Comparison of ENCODE assay signal across 8 cellular contexts in the genomic region with DNA sequence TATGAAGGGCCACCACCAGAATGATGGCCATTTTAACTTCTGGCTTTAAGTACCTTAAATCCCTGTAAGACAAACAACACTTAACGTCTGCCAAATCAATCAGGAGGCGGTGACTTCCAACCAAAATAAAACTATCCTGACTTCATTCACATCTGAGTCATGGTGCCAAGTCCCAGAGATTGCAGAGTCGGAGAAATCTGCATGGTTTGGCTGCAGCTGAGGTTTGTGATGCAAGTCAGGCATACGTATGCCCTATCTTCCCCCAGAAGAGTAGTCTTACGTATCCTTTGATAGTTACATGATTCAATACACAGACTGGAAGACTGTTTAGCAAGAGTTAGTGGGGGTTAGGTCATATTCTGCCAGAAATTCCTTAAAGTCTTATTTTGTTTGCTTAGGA. TPM values are rescaled to one million over a fixed set of nuclear protein-coding genes. Genes with fewer than 3 reads are reported as not detected.
DNase-seq lines count a peak whose midpoint lies in the region; ATAC-seq and TF ChIP-seq lines count a peak whose summit lies in the region.

No MANE protein-coding gene starts in this region.

- H3K9me3 ChIP-seq in GM23248 (ENCODE audit: low read depth) (no peaks in the 10 kb centered on the region), gastroesophageal sphincter (no peaks in the 10 kb centered on the region)

- H3F3A ChIP-seq in GM23248 (ENCODE audit: insufficient read depth) = peaks cover 42% of the 10 kb centered on the region

- H4K20me1 ChIP-seq in GM23248 (ENCODE audit: insufficient read depth) = no peaks in the 10 kb centered on the region

- peak overlapping the region; percentile 84 for H3K9ac ChIP-seq in GM23248

- TF ChIP-seq EP300 in gastroesophageal sphincter (IDR thresholded peaks at IDR 0.05) = no peak

- H3K4me3 ChIP-seq in GM23248 (peak overlapping the region; percentile 82), gastroesophageal sphincter (no peak overlapping the region), retinal pigment epithelial cell (ENCODE audit: low read length) (no peak overlapping the region)

- peak overlapping the region; percentile 81 for H2AFZ ChIP-seq in GM23248

- peaks cover 15% of the 10 kb centered on the region; the same call in 1 of the 2 replicates for H3K79me2 ChIP-seq in GM23248 (ENCODE audit: insufficient read depth)

- peaks cover 29% of the 10 kb centered on the region for H3K4me1 ChIP-seq in GM23248 (ENCODE audit: insufficient read depth)
- peaks cover 0 to 54% (median 18%) of the 10 kb centered on the region in 3 donors for H3K4me1 ChIP-seq in gastroesophageal sphincter

- in situ Hi-C loops in GM23248 (cut with MboI) = loop anchor here (10.0 kb wide), 1 partner anchor 145 kb away; no protein-coding TSS in a partner anchor

- no peak for TF ChIP-seq POLR2A in gastroesophageal sphincter (IDR thresholded peaks at IDR 0.05)

- no peaks in the 10 kb centered on the region for H3K36me3 ChIP-seq in GM23248 (ENCODE audit: low read depth)
- H3K36me3 ChIP-seq in gastroesophageal sphincter = no peaks in the 10 kb centered on the region

- H3K27me3 ChIP-seq in GM23248 (replicated peaks; ENCODE audit: insufficient read depth) (no peaks in the 10 kb centered on the region), gastroesophageal sphincter (no peaks in the 10 kb centered on the region)

- H3K27ac ChIP-seq in GM23248 = peak overlapping the region; percentile 78
- peak overlapping the region in 3 of 4 donors; percentile 94 to 100 (median 95) for H3K27ac ChIP-seq in gastroesophageal sphincter

- H3K9me2 ChIP-seq in GM23248 (ENCODE audit: insufficient read depth) = no peaks in the 10 kb centered on the region

- TF ChIP-seq CTCF in gastroesophageal sphincter (IDR thresholded peaks at IDR 0.05) (no peak), retinal pigment epithelial cell (conservative IDR thresholded peaks at IDR 0.05; ENCODE audit: low read depth, low read length) (no peak)

- peak overlapping the region; percentile 80 for H3K4me2 ChIP-seq in GM23248 (ENCODE audit: unreplicated experiment)

- 0 to 1% methylated on average over 5 of the region's 5 CpGs for WGBS in GM23248 (ENCODE audit: low coverage in 1 of 2, low lambda C conversion rate in 2 of 2, missing lambda C conversion rate in 2 of 2), 2 experiments
- 21% methylated on average over 5 of the region's 5 CpGs; no CpG with 5 or more reads in 1 of the 2 donors for WGBS in gastroesophageal sphincter (ENCODE audit: low coverage in 1 of 2), 2 donors

- ATAC-seq in SK-N-SH treated with all-trans-retinoic acid at 6 μM for 48 hours (peak; percentile 13), gastroesophageal sphincter (peak; percentile 52), GM18519 (IDR thresholded peaks at IDR 0.05; ENCODE audit: low FRiP score, unreplicated experiment) (no peak)

- DNase-seq in GM23248 = peak; percentile 97
- peak; percentile 90 for DNase-seq in retinal pigment epithelial cell (ENCODE audit: low read depth)
- DNase-seq in NCI-H2196 treated with DMSO at 0.1 percent for 48 hours (lab: John Stamatoyannopoulos, UW; ENCODE audit: unreplicated experiment) = no peak
- no peak for DNase-seq in activated CD4-positive, alpha-beta T cell treated with anti-CD3 and anti-CD28 coated beads for 4 hours
- no peak for DNase-seq in stimulated activated CD4-positive, alpha-beta T cell treated with anti-CD3 and anti-CD28 coated beads, Interleukin-4, amount 100 ng/mL, for 24 hours

TF ChIP-seq in SK-N-SH treated with all-trans-retinoic acid at 6 μM for 48 hours, 23 proteins besides CTCF, POLR2A, EP300 and RAD21 (continues in another document):
- TF ChIP-seq ZNF8 (CRISPR knock-in tag; IDR thresholded peaks at IDR 0.05) (0 out of 2 replicates have a peak, but pooled peaks have one; percentile 19), ISL1 (CRISPR knock-in tag; IDR thresholded peaks at IDR 0.05) (peak; percentile 68), TOX (CRISPR knock-in tag; IDR thresholded peaks at IDR 0.05; ENCODE audit: borderline replicate concordance) (no peak), OSR1 (CRISPR knock-in tag; IDR thresholded peaks at IDR 0.05) (no peak), ZNF70 (CRISPR knock-in tag; IDR thresholded peaks at IDR 0.05) (no peak), ZFP30 (CRISPR knock-in tag; IDR thresholded peaks at IDR 0.05) (no peak), ZNF565 (CRISPR knock-in tag; conservative IDR thresholded peaks at IDR 0.05; ENCODE audit: low read depth) (no peak), SNAI2 (CRISPR knock-in tag; IDR thresholded peaks at IDR 0.05) (peak; percentile 65; the same call in 1 of the 2 replicates), CSDC2 (CRISPR knock-in tag; IDR thresholded peaks at IDR 0.05) (no peak), RARB (CRISPR knock-in tag; IDR thresholded peaks at IDR 0.05) (no peak)
- TF ChIP-seq, protein P1, sequence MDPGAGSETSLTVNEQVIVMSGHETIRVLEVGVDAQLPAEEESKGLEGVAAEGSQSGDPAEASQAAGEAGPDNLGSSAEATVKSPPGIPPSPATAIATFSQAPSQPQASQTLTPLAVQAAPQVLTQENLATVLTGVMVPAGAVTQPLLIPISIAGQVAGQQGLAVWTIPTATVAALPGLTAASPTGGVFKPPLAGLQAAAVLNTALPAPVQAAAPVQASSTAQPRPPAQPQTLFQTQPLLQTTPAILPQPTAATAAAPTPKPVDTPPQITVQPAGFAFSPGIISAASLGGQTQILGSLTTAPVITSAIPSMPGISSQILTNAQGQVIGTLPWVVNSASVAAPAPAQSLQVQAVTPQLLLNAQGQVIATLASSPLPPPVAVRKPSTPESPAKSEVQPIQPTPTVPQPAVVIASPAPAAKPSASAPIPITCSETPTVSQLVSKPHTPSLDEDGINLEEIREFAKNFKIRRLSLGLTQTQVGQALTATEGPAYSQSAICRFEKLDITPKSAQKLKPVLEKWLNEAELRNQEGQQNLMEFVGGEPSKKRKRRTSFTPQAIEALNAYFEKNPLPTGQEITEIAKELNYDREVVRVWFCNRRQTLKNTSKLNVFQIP (CRISPR knock-in tag; IDR thresholded peaks at IDR 0.05; ENCODE audit: borderline replicate concordance, low read depth) = no peak
- TF ChIP-seq, protein P2, sequence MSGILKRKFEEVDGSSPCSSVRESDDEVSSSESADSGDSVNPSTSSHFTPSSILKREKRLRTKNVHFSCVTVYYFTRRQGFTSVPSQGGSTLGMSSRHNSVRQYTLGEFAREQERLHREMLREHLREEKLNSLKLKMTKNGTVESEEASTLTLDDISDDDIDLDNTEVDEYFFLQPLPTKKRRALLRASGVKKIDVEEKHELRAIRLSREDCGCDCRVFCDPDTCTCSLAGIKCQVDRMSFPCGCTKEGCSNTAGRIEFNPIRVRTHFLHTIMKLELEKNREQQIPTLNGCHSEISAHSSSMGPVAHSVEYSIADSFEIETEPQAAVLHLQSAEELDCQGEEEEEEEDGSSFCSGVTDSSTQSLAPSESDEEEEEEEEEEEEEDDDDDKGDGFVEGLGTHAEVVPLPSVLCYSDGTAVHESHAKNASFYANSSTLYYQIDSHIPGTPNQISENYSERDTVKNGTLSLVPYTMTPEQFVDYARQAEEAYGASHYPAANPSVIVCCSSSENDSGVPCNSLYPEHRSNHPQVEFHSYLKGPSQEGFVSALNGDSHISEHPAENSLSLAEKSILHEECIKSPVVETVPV (CRISPR knock-in tag; IDR thresholded peaks at IDR 0.05) = no peak
- TF ChIP-seq, protein P3, sequence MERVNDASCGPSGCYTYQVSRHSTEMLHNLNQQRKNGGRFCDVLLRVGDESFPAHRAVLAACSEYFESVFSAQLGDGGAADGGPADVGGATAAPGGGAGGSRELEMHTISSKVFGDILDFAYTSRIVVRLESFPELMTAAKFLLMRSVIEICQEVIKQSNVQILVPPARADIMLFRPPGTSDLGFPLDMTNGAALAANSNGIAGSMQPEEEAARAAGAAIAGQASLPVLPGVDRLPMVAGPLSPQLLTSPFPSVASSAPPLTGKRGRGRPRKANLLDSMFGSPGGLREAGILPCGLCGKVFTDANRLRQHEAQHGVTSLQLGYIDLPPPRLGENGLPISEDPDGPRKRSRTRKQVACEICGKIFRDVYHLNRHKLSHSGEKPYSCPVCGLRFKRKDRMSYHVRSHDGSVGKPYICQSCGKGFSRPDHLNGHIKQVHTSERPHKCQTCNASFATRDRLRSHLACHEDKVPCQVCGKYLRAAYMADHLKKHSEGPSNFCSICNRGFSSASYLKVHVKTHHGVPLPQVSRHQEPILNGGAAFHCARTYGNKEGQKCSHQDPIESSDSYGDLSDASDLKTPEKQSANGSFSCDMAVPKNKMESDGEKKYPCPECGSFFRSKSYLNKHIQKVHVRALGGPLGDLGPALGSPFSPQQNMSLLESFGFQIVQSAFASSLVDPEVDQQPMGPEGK (CRISPR knock-in tag; IDR thresholded peaks at IDR 0.05; ENCODE audit: borderline replicate concordance) = no peak
- TF ChIP-seq, protein P4, sequence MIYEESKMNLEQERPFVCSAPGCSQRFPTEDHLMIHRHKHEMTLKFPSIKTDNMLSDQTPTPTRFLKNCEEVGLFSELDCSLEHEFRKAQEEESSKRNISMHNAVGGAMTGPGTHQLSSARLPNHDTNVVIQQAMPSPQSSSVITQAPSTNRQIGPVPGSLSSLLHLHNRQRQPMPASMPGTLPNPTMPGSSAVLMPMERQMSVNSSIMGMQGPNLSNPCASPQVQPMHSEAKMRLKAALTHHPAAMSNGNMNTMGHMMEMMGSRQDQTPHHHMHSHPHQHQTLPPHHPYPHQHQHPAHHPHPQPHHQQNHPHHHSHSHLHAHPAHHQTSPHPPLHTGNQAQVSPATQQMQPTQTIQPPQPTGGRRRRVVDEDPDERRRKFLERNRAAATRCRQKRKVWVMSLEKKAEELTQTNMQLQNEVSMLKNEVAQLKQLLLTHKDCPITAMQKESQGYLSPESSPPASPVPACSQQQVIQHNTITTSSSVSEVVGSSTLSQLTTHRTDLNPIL (CRISPR knock-in tag; IDR thresholded peaks at IDR 0.05; ENCODE audit: low read depth) = no peak

RNA-seq across cellular contexts. Expression of a gene that starts 1.7 kb away (rescaled TPM):
- total RNA-seq in GM23248 (2014; rRNA removed; shearing (Covaris generic)) = 7.2 and 12.2 TPM in 2 replicates
- 1.8 TPM in 2 replicates for polyA plus RNA-seq in GM23248 (2016; fragmentation: Nextera tagmentation; extraction: Ambion mirVana)
- 10 to 100 TPM; 26.3 to 84.8 (median 26.6) TPM for total RNA-seq in gastroesophageal sphincter

Comparison
In these comparisons a context has a peak if more than half of its experiments do, and no peak if none do; other contexts are left out.
1. DNase-seq: peak in GM23248 (single experiment) and retinal pigment epithelial cell (single experiment); none in NCI-H2196 treated with DMSO at 0.1 percent for 48 hours (single experiment), activated CD4-positive, alpha-beta T cell treated with anti-CD3 and anti-CD28 coated beads for 4 hours (0 of 2) and stimulated activated CD4-positive, alpha-beta T cell treated with anti-CD3 and anti-CD28 coated beads, Interleukin-4, amount 100 ng/mL, for 24 hours (single experiment).